Comparison of ENCODE assay signal across 18 cellular contexts in the genomic region with DNA sequence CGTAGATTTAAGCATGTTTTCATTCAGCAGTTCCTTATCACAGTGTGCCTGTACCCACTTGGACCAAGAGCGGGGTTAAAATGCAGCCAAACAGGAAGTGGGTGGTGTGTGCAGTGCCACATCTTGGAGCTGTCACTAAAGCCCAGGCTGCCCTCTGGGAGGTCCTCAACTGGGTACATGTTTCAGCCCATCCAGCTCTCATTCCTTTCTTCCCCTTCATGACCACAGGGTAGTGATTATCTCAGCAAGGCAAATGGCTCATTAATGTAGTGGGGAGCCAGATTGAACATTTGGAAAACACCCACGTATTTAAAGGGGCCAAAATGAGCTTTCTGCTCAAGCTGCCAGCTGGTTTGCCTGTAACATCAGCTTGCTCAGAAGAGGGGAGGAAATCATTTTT.
DNase-seq lines count a peak whose midpoint lies in the region; ATAC-seq and TF ChIP-seq lines count a peak whose summit lies in the region.
"Had no signal": no experiment of that assay in that cellular context is flagged by ENCODE, and none has a peak within 500 bp of the region (broad histone marks: within the 10 kb centered on the region; RNA-seq: fewer than 3 reads in every experiment).

No MANE protein-coding gene starts in this region.

- no peaks in the 10 kb centered on the region for H3K36me3 ChIP-seq in heart left ventricle
- H3K36me3 ChIP-seq in endodermal cell (ENCODE audit: control insufficient read depth, insufficient read depth, low read length) = no peaks in the 10 kb centered on the region
- H3K36me3 ChIP-seq: adrenal gland had no signal

- WGBS in heart left ventricle, 4 donors = 82 to 89% (median 84%) methylated on average over 3 of the region's 3 CpGs
- WGBS in endodermal cell (ENCODE audit: insufficient coverage in 1 of 2, insufficient read length in 1 of 2), 2 experiments = 88 to 94% methylated on average over 2 to 3 of the region's 3 CpGs

- intact Hi-C loops in heart left ventricle (cut with DNase I) (no loop called here), cardiac septum (cut with DNase I) (no loop called here)
- intact Hi-C loops in activated CD8-positive, alpha-beta T cell treated with anti-CD3 and anti-CD28 coated beads for 36 hours (cut with micrococcal nuclease) = no loop called here

- H3K27ac ChIP-seq in heart left ventricle = no peak overlapping the region
- no peak overlapping the region for H3K27ac ChIP-seq in endodermal cell (ENCODE audit: low read depth, low read length)
- H3K27ac ChIP-seq: adrenal gland had no signal

- ATAC-seq in heart left ventricle (peak in 3 of 4 donors; percentile 15 to 73 (median 59)), naive B cell (ENCODE audit: low read depth in 2 of 2) (no peak)
- peak; percentile 38 for ATAC-seq in activated CD8-positive, alpha-beta T cell treated with anti-CD3 and anti-CD28 coated beads for 36 hours
- ATAC-seq: HCT116 had no signal

- H3K4me1 ChIP-seq in heart left ventricle (peaks cover 0 to 15% (median 0%) of the 10 kb centered on the region in 12 donors), endodermal cell (ENCODE audit: control insufficient read depth, insufficient read depth, low read length) (no peaks in the 10 kb centered on the region)
- H3K4me1 ChIP-seq: adrenal gland had no signal

- TF ChIP-seq POLR2A in heart left ventricle (IDR thresholded peaks at IDR 0.05) = no peak

- H3K4me1 Mint-ChIP-seq in activated CD8-positive, alpha-beta T cell treated with anti-CD3 and anti-CD28 coated beads for 36 hours (ENCODE audit: low read depth) = peaks cover 37% of the 10 kb centered on the region
- peaks cover 44 to 63% (median 58%) of the 10 kb centered on the region in 3 donors for H3K4me1 Mint-ChIP-seq in naive B cell
- H3K4me1 Mint-ChIP-seq in endodermal cell = no peaks in the 10 kb centered on the region

- H3K9me3 Mint-ChIP-seq in activated CD8-positive, alpha-beta T cell treated with anti-CD3 and anti-CD28 coated beads for 36 hours = peaks cover 28% of the 10 kb centered on the region
- H3K9me3 Mint-ChIP-seq in naive B cell (peaks cover 0 to 8% (median 4%) of the 10 kb centered on the region in 7 donors), endodermal cell (no peaks in the 10 kb centered on the region)

- H3K27me3 ChIP-seq in heart left ventricle = no peaks in the 10 kb centered on the region
- no peaks in the 10 kb centered on the region for H3K27me3 ChIP-seq in endodermal cell (ENCODE audit: control insufficient read depth, insufficient read depth, low read length, poor library complexity, severe bottlenecking)
- H3K27me3 ChIP-seq: adrenal gland had no signal

- H3K36me3 Mint-ChIP-seq in activated CD8-positive, alpha-beta T cell treated with anti-CD3 and anti-CD28 coated beads for 36 hours (ENCODE audit: low read depth) = peaks cover 22% of the 10 kb centered on the region
- H3K36me3 Mint-ChIP-seq in naive B cell = peaks cover 4 to 15% of the 10 kb centered on the region in 2 donors
- H3K36me3 Mint-ChIP-seq in endodermal cell (ENCODE audit: low read depth) = no peaks in the 10 kb centered on the region
- H3K36me3 Mint-ChIP-seq: IgD-negative memory B cell had no signal

- H3K9me3 ChIP-seq in heart left ventricle = no peaks in the 10 kb centered on the region
- H3K9me3 ChIP-seq in endodermal cell (ENCODE audit: control insufficient read depth, low read length) = no peaks in the 10 kb centered on the region
- H3K9me3 ChIP-seq: adrenal gland had no signal

- no peak for DNase-seq in heart left ventricle
- DNase-seq in cardiac septum (ENCODE audit: low spot score) = no peak
- DNase-seq in Jurkat, Clone E6-1 (ENCODE audit: low read depth, low spot score) = peak; percentile 47
- peak; percentile 18 for DNase-seq in activated CD8-positive, alpha-beta T cell treated with anti-CD3 and anti-CD28 coated beads for 36 hours
- no peak for DNase-seq in naive B cell
- DNase-seq in endodermal cell = no peak
- no peak for DNase-seq in NCI-H1092 (lab: John Stamatoyannopoulos, UW)
- DNase-seq in NCI-H1694 (lab: John Stamatoyannopoulos, UW) = no peak
- DNase-seq: activated CD4-positive, alpha-beta T cell treated with anti-CD3 and anti-CD28 coated beads, Interleukin-2, amount 10 ng/mL, durations not matched to agents 7 days and 5 days; activated T-cell treated with anti-CD3 and anti-CD28 coated beads, Interleukin-2, amount 50 U/mL, for 24 hours; adrenal gland; glutamatergic neuron; kidney; midbrain; NCI-H2029 treated with DMSO at 0.1 percent for 48 hours; stimulated activated CD4-positive, alpha-beta T cell treated with anti-CD3 and anti-CD28 coated beads, Interleukin-4, amount 100 ng/mL, for 24 hours had no signal

- no peak for TF ChIP-seq CTCF in heart left ventricle (IDR thresholded peaks at IDR 0.05)
- TF ChIP-seq CTCF in activated CD8-positive, alpha-beta T cell treated with anti-CD3 and anti-CD28 coated beads for 36 hours (IDR thresholded peaks at IDR 0.05) = no peak
- TF ChIP-seq CTCF in endodermal cell (conservative IDR thresholded peaks at IDR 0.05) = no peak

- POLR2A ChIA-PET in activated CD8-positive, alpha-beta T cell treated with anti-CD3 and anti-CD28 coated beads for 36 hours (lab: Charles Lee) = no interaction called here

- no peak overlapping the region for H3K27ac Mint-ChIP-seq in activated CD8-positive, alpha-beta T cell treated with anti-CD3 and anti-CD28 coated beads for 36 hours
- peak overlapping the region in 4 of 6 donors; percentile 10 to 51 (median 40) for H3K27ac Mint-ChIP-seq in naive B cell
- no peak overlapping the region for H3K27ac Mint-ChIP-seq in endodermal cell
- H3K27ac Mint-ChIP-seq: activated CD4-positive, alpha-beta T cell treated with anti-CD3 and anti-CD28 coated beads, Interleukin-2, amount 10 ng/mL, durations not matched to agents 7 days and 5 days; activated T-cell treated with anti-CD3 and anti-CD28 coated beads, Interleukin-2, amount 50 U/mL, for 24 hours had no signal

- no peak overlapping the region for H3K9ac ChIP-seq in endodermal cell (ENCODE audit: extremely low read depth, low read length, poor library complexity, severe bottlenecking)

- no peak overlapping the region for H3K4me3 ChIP-seq in heart left ventricle
- H3K4me3 ChIP-seq in Jurkat, Clone E6-1 (ENCODE audit: low read length) = no peak overlapping the region
- H3K4me3 ChIP-seq in endodermal cell (ENCODE audit: low read length) = no peak overlapping the region
- H3K4me3 ChIP-seq: adrenal gland had no signal

- CTCF ChIA-PET in activated CD8-positive, alpha-beta T cell treated with anti-CD3 and anti-CD28 coated beads for 36 hours (lab: Charles Lee) = interaction anchor here (1.1 kb wide), 1 partner anchor 545 kb away, joined by 3 read pairs; no protein-coding TSS in a partner anchor

- no peak overlapping the region for H3K4me3 Mint-ChIP-seq in activated CD8-positive, alpha-beta T cell treated with anti-CD3 and anti-CD28 coated beads for 36 hours
- peak overlapping the region in 4 of 8 donors; percentile 23 to 61 (median 37) for H3K4me3 Mint-ChIP-seq in naive B cell
- H3K4me3 Mint-ChIP-seq in endodermal cell = no peak overlapping the region
- H3K4me3 Mint-ChIP-seq: activated CD4-positive, alpha-beta T cell treated with anti-CD3 and anti-CD28 coated beads, Interleukin-2, amount 10 ng/mL, durations not matched to agents 7 days and 5 days; activated T-cell treated with anti-CD3 and anti-CD28 coated beads, Interleukin-2, amount 50 U/mL, for 24 hours had no signal

- H3K27me3 Mint-ChIP-seq in activated CD8-positive, alpha-beta T cell treated with anti-CD3 and anti-CD28 coated beads for 36 hours = no peaks in the 10 kb centered on the region
- H3K27me3 Mint-ChIP-seq in naive B cell (no peaks in the 10 kb centered on the region), endodermal cell (ENCODE audit: insufficient read depth) (no peaks in the 10 kb centered on the region)
- H3K27me3 Mint-ChIP-seq: activated CD4-positive, alpha-beta T cell treated with anti-CD3 and anti-CD28 coated beads, Interleukin-2, amount 10 ng/mL, durations not matched to agents 7 days and 5 days; activated T-cell treated with anti-CD3 and anti-CD28 coated beads, Interleukin-2, amount 50 U/mL, for 24 hours; IgD-negative memory B cell had no signal

Comparison
In these comparisons a context has a peak if more than half of its experiments do, and no peak if none do; other contexts are left out.
1. ATAC-seq: peak in heart left ventricle (3 of 4) and activated CD8-positive, alpha-beta T cell treated with anti-CD3 and anti-CD28 coated beads for 36 hours (single experiment); none in naive B cell (0 of 2).
2. DNase-seq: peak in Jurkat, Clone E6-1 (single experiment) and activated CD8-positive, alpha-beta T cell treated with anti-CD3 and anti-CD28 coated beads for 36 hours (single experiment); none in heart left ventricle (0 of 5), cardiac septum (single experiment), naive B cell (single experiment), endodermal cell (single experiment), NCI-H1092 (single experiment) and NCI-H1694 (single experiment).
3. H3K27ac Mint-ChIP-seq: peak in naive B cell (4 of 6); none in activated CD8-positive, alpha-beta T cell treated with anti-CD3 and anti-CD28 coated beads for 36 hours (single experiment) and endodermal cell (single experiment).